ENCODE assay signal across 8 cellular contexts in the genomic region with DNA sequence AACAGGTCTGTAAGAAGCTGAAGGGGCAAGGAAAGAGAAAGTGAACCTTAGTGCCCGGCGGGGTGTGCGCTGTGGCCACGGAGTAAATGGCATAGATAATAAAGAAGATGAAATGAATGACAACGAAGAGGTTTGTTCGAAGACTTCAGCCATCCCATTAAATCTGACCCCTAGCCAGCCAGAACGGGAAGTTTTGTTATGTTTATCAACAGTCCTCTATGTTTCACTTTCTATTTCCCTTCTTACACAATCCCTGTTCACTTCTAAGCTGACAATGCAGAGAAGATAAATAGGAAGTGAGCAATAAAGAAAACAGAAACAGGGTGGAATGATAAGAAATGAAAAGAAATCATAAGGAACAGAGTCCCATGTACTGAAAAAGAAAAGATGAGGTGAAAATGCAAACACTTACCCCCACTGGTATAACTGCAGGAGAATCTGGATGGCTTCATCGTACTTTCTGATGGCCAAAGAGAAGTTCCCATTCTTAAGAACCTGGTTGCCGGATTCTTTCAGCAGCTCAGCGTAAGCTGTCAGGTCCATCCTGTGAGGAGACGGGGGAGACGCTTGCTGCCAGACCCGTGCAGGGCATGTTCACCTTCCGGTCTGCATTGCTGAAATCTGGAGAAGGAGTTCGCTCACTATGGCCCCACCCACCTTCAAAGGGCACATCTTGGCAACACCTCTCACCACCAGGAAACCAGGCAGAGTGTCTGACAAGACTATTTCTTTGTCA. TPM values are rescaled to one million over a fixed set of nuclear protein-coding genes. Genes with fewer than 3 reads are reported as not detected.
DNase-seq lines count a peak whose midpoint lies in the region; ATAC-seq and TF ChIP-seq lines count a peak whose summit lies in the region.

No MANE protein-coding gene starts in this region.

- DNase-seq in NOMO-1 (lab: John Stamatoyannopoulos, UW; ENCODE audit: unreplicated experiment in 2 of 2): peak; percentile 38 to 85
- DNase-seq in activated T-cell treated with anti-CD3 and anti-CD28 coated beads for 1 hour (ENCODE audit: low read depth): peak; percentile 54
- DNase-seq in epithelial cell of prostate (ENCODE audit: low read depth, low spot score): peak; percentile 22
- DNase-seq in neuronal stem cell (ENCODE audit: low spot score): no peak
- DNase-seq in thyroid gland: peak; percentile 57 to 63
- no peak for DNase-seq in cerebellum (ENCODE audit: low spot score)

- H3K4me2 ChIP-seq in neuronal stem cell (ENCODE audit: insufficient read depth, low read length, poor library complexity, severe bottlenecking): no peak overlapping the region

- H3K9ac ChIP-seq in neuronal stem cell (ENCODE audit: low read depth, low read length, poor library complexity): no peak overlapping the region

- H2AFZ ChIP-seq in ACC112 (ENCODE audit: low read length, unreplicated experiment) (peak overlapping the region; percentile 77), neuronal stem cell (ENCODE audit: low read length) (peak overlapping the region; percentile 42)

- no CpG with 5 or more reads among the region's 15 CpGs for WGBS in neuronal stem cell (ENCODE audit: extremely low coverage in 2 of 2, insufficient read length in 2 of 2, insufficient replicate concordance in 1 of 2), 2 donors
- WGBS in thyroid gland, 2 donors: 41 to 48% methylated on average over 15 of the region's 15 CpGs

- H2BK5ac ChIP-seq in neuronal stem cell (ENCODE audit: low read length): no peak overlapping the region

- H3K18ac ChIP-seq in neuronal stem cell (ENCODE audit: low read length): no peak overlapping the region

- H3K79me1 ChIP-seq in neuronal stem cell (ENCODE audit: low read depth, low read length): no peaks in the 10 kb centered on the region

- H3K27me3 ChIP-seq in ACC112 (ENCODE audit: insufficient read depth, low read length) (no peaks in the 10 kb centered on the region), neuronal stem cell (ENCODE audit: control insufficient read depth in 3 of 3, insufficient read depth in 3 of 3, low read depth in 1 of 3, low read length in 3 of 3) (no peaks in the 10 kb centered on the region), thyroid gland (no peaks in the 10 kb centered on the region)

- H3K27ac ChIP-seq in ACC112 (ENCODE audit: low read depth, low read length): peak overlapping the region; percentile 83
- H3K27ac ChIP-seq in epithelial cell of prostate: peak overlapping the region; percentile 71
- no peak overlapping the region for H3K27ac ChIP-seq in neuronal stem cell (replicated peaks; ENCODE audit: low read length)
- H3K27ac ChIP-seq in thyroid gland: peak overlapping the region; percentile 48 to 77 (median 68)

- H2BK120ac ChIP-seq in neuronal stem cell (ENCODE audit: low read depth, low read length): no peak overlapping the region

- no peak for TF ChIP-seq CTCF in thyroid gland (IDR thresholded peaks at IDR 0.05)

- H3K9me3 ChIP-seq in neuronal stem cell (replicated peaks in 1 of 2; ENCODE audit: control insufficient read depth in 2 of 2, insufficient read depth in 1 of 2, low read depth in 1 of 2, low read length in 2 of 2): no peaks in the 10 kb centered on the region
- H3K9me3 ChIP-seq in thyroid gland: no peaks in the 10 kb centered on the region

- no peak overlapping the region for H3K23ac ChIP-seq in neuronal stem cell (ENCODE audit: low read depth, low read length, poor library complexity)

- intact Hi-C loops in thyroid gland (cut with DNase I): no loop called here

- no peak overlapping the region for H2BK15ac ChIP-seq in neuronal stem cell (ENCODE audit: low read length)

- no peaks in the 10 kb centered on the region for H3K36me3 ChIP-seq in ACC112 (ENCODE audit: insufficient read depth, low read length)
- H3K36me3 ChIP-seq in neuronal stem cell (replicated peaks in 1 of 2; ENCODE audit: control insufficient read depth in 2 of 2, insufficient read depth in 2 of 2, low read length in 2 of 2): no peaks in the 10 kb centered on the region
- H3K36me3 ChIP-seq in thyroid gland: no peaks in the 10 kb centered on the region

- H2BK12ac ChIP-seq in neuronal stem cell (ENCODE audit: low read length): no peak overlapping the region

- peaks cover 46% of the 10 kb centered on the region for H3K4me1 ChIP-seq in ACC112 (ENCODE audit: control insufficient read depth, insufficient read depth, low read length, unreplicated experiment)
- H3K4me1 ChIP-seq in neuronal stem cell (ENCODE audit: control insufficient read depth in 2 of 2, insufficient read depth in 1 of 2, low read depth in 1 of 2, low read length in 2 of 2): no peaks in the 10 kb centered on the region
- peaks cover 9 to 23% of the 10 kb centered on the region in 2 donors for H3K4me1 ChIP-seq in thyroid gland

- H3K4me3 ChIP-seq in ACC112 (ENCODE audit: low read depth, low read length): peak overlapping the region; percentile 77
- H3K4me3 ChIP-seq in neuronal stem cell (ENCODE audit: low read length in 2 of 2): no peak overlapping the region
- H3K4me3 ChIP-seq in thyroid gland (replicated peaks in 1 of 3): peak overlapping the region in 2 of 3 donors; percentile 2 to 27

- no peak overlapping the region for H3K4ac ChIP-seq in neuronal stem cell (ENCODE audit: low read length)

- H3K14ac ChIP-seq in neuronal stem cell (ENCODE audit: low read length): no peak overlapping the region

- H3K79me2 ChIP-seq in ACC112 (ENCODE audit: control insufficient read depth, insufficient read depth, low read length, unreplicated experiment): no peaks in the 10 kb centered on the region

- ATAC-seq in GM21423 (IDR thresholded peaks at IDR 0.05; ENCODE audit: unreplicated experiment): peak; percentile 26

- no peak overlapping the region for H2AK5ac ChIP-seq in neuronal stem cell (ENCODE audit: low read depth, low read length)

- no peak overlapping the region for H4K8ac ChIP-seq in neuronal stem cell (ENCODE audit: low read depth, low read length)

- peak in 1 of 2 donors; percentile 32 for TF ChIP-seq POLR2A in thyroid gland (IDR thresholded peaks at IDR 0.05)

- H4K91ac ChIP-seq in neuronal stem cell (ENCODE audit: low read depth, low read length, poor library complexity): no peak overlapping the region

RNA-seq across cellular contexts. Expression of a gene that starts 36.8 kb away (rescaled TPM):
- 3.2 TPM for polyA plus RNA-seq in neuronal stem cell (2013, experiment 1 of 2)
- polyA plus RNA-seq in neuronal stem cell (2013, experiment 2 of 2): 3.3 TPM
- total RNA-seq in thyroid gland (10 to 100 TPM; 11.7 to 26.3 (median 18.5) TPM), cerebellum (18.8 TPM)

Comparison
In these comparisons a context has a peak if more than half of its experiments do, and no peak if none do; other contexts are left out.
1. H3K4me3 ChIP-seq: peak in ACC112 (single experiment) and thyroid gland (2 of 3); none in neuronal stem cell (0 of 2).
2. DNase-seq: peak in NOMO-1 (2 of 2), activated T-cell treated with anti-CD3 and anti-CD28 coated beads for 1 hour (single experiment), epithelial cell of prostate (single experiment) and thyroid gland (2 of 2); none in neuronal stem cell (single experiment) and cerebellum (single experiment).